Comparison of ENCODE assay signal across 9 cellular contexts in the genomic region with DNA sequence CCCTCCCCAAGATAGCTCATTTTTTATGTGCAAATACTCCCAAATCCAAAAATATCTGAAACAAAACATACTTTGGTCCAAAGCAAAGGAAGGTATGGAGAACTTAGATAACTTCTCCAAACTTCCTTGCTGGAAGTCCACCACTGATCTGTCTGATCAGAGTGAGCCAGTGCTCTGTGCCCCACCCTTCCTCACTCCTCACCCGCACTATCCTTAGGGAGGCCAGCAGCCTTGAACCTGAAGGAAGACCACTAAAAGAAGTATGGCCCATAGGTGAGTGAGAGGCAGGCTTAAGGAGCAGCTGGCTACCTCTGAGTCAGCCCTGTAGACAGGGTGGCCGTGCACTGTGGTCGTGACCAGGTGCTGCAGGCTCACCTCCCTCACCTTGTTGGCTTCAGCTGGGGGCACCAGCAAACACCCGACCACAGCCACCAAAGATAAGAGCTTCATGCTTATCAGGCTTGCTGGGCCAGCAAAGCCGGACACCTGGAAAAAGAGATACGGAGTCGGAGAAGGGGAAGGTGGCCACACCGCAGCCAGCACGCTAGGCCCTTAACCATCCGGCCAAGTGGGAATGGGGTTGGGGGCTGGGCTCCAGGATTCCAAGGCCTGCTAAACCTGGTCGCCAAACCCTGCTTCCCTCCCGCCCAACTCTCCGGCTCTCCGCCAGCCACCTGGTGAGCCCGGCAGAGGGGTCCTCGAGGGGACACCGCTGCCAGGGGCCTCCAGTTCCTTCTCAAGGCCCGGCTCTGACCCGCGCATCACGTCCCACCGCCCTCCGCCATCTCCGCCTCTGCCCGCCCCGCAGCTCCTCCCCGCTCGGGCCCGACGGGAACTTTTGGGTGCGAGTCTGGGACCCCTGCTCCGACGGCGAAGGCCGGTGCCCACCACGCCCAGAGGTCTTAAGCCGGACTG. TPM values are rescaled to one million over a fixed set of nuclear protein-coding genes. Genes with fewer than 3 reads are reported as not detected.
DNase-seq lines count a peak whose midpoint lies in the region; ATAC-seq and TF ChIP-seq lines count a peak whose summit lies in the region.
"Had no signal": no experiment of that assay in that cellular context is flagged by ENCODE, and none has a peak within 500 bp of the region (broad histone marks: within the 10 kb centered on the region; RNA-seq: fewer than 3 reads in every experiment).

No MANE protein-coding gene starts in this region.

- no peak for TF ChIP-seq CTCF in spleen (IDR thresholded peaks at IDR 0.05 in 8 of 11, conservative IDR thresholded peaks at IDR 0.05 in 3 of 11)

- peaks cover 53% of the 10 kb centered on the region for H3K36me3 ChIP-seq in HAP-1 (replicated peaks)
- H3K36me3 ChIP-seq in spleen, result peaks cover 0 to 31% (median 6%) of the 10 kb centered on the region in 6 donors

- intact Hi-C loops in spleen (cut with DNase I; ENCODE audit: low total_unique reads), result no loop called here

- peaks cover 24% of the 10 kb centered on the region for H3K4me1 Mint-ChIP-seq in activated naive CD4-positive, alpha-beta T cell treated with anti-CD3 and anti-CD28 coated beads, Interleukin-2, amount 50 U/mL, for 24 hours
- peaks cover 17% of the 10 kb centered on the region for H3K4me1 Mint-ChIP-seq in activated CD8-positive, alpha-beta T cell treated with anti-CD3 and anti-CD28 coated beads, Interleukin-2, amount 10 ng/mL, durations not matched to agents 7 days and 5 days (ENCODE audit: low read depth)

- H3K9me3 Mint-ChIP-seq in activated naive CD4-positive, alpha-beta T cell treated with anti-CD3 and anti-CD28 coated beads, Interleukin-2, amount 50 U/mL, for 24 hours, result no peaks in the 10 kb centered on the region
- H3K9me3 Mint-ChIP-seq in activated CD8-positive, alpha-beta T cell treated with anti-CD3 and anti-CD28 coated beads, Interleukin-2, amount 10 ng/mL, durations not matched to agents 7 days and 5 days (ENCODE audit: insufficient read depth), result no peaks in the 10 kb centered on the region

- no peaks in the 10 kb centered on the region for H3K27me3 Mint-ChIP-seq in activated naive CD4-positive, alpha-beta T cell treated with anti-CD3 and anti-CD28 coated beads, Interleukin-2, amount 50 U/mL, for 24 hours
- H3K27me3 Mint-ChIP-seq in activated CD8-positive, alpha-beta T cell treated with anti-CD3 and anti-CD28 coated beads, Interleukin-2, amount 10 ng/mL, durations not matched to agents 7 days and 5 days (ENCODE audit: low read depth), result peaks cover 19% of the 10 kb centered on the region

- peak overlapping the region; percentile 84 for H3K27ac Mint-ChIP-seq in activated naive CD4-positive, alpha-beta T cell treated with anti-CD3 and anti-CD28 coated beads, Interleukin-2, amount 50 U/mL, for 24 hours
- H3K27ac Mint-ChIP-seq in activated CD8-positive, alpha-beta T cell treated with anti-CD3 and anti-CD28 coated beads, Interleukin-2, amount 10 ng/mL, durations not matched to agents 7 days and 5 days, result peak overlapping the region; percentile 78

- peak; percentile 90 for ATAC-seq in activated CD8-positive, alpha-beta T cell treated with anti-CD3 and anti-CD28 coated beads, Interleukin-2, amount 10 ng/mL, durations not matched to agents 7 days and 5 days

- no peak for DNase-seq in activated naive CD4-positive, alpha-beta T cell (lab: John Stamatoyannopoulos, UW)
- peak in 1 of 2 experiments; percentile 28 for DNase-seq in HAP-1 (ENCODE audit: low spot score in 2 of 2)
- peak; percentile 46 to 58 for DNase-seq in Kasumi-1 (lab: John Stamatoyannopoulos, UW)
- peak; percentile 24 for DNase-seq in activated CD8-positive, alpha-beta T cell treated with anti-CD3 and anti-CD28 coated beads, Interleukin-2, amount 10 ng/mL, durations not matched to agents 7 days and 5 days
- DNase-seq in spleen, result no peak
- no peak for DNase-seq in amniotic stem cell (lab: John Stamatoyannopoulos, UW)

- H3K9me3 ChIP-seq in HAP-1, result 0 out of 2 replicates have a peak, but pooled peaks cover 3% of the 10 kb centered on the region
- no peaks in the 10 kb centered on the region for H3K9me3 ChIP-seq in spleen

- H3K36me3 Mint-ChIP-seq in activated naive CD4-positive, alpha-beta T cell treated with anti-CD3 and anti-CD28 coated beads, Interleukin-2, amount 50 U/mL, for 24 hours, result no peaks in the 10 kb centered on the region
- H3K36me3 Mint-ChIP-seq in activated CD8-positive, alpha-beta T cell treated with anti-CD3 and anti-CD28 coated beads, Interleukin-2, amount 10 ng/mL, durations not matched to agents 7 days and 5 days (ENCODE audit: low read depth), result no peaks in the 10 kb centered on the region

- in situ Hi-C loops in HAP-1 (cut with MboI; ENCODE audit: low sequenced_read_pairs), result no loop called here

- CTCF ChIA-PET in activated CD8-positive, alpha-beta T cell treated with anti-CD3 and anti-CD28 coated beads, Interleukin-2, amount 10 ng/mL, durations not matched to agents 7 days and 5 days (lab: Charles Lee), result interaction anchor here (0.6 to 1.5 kb wide), 5 partner anchors 14 to 37 kb away, joined by 3 to 9 read pairs (median 4); no protein-coding TSS in a partner anchor

- H3K4me1 ChIP-seq in HAP-1 (peaks cover 18% of the 10 kb centered on the region), spleen (peaks cover 9 to 37% (median 15%) of the 10 kb centered on the region in 6 donors)

- peak overlapping the region; percentile 85 for H3K4me3 ChIP-seq in HAP-1
- peak overlapping the region; percentile 58 for H3K4me3 ChIP-seq in iPS-11a (ENCODE audit: low read depth, low read length)
- peak overlapping the region; percentile 68 to 97 (median 88) for H3K4me3 ChIP-seq in spleen

- no peaks in the 10 kb centered on the region for H3K27me3 ChIP-seq in HAP-1 (ENCODE audit: low read depth)
- H3K27me3 ChIP-seq in spleen (replicated peaks in 1 of 7), result no peaks in the 10 kb centered on the region

- 3 to 8% (median 4%) methylated on average over 14 to 37 of the region's 37 CpGs for WGBS in spleen, 5 donors

- POLR2A ChIA-PET in activated CD8-positive, alpha-beta T cell treated with anti-CD3 and anti-CD28 coated beads, Interleukin-2, amount 10 ng/mL, durations not matched to agents 7 days and 5 days (lab: Charles Lee), result interaction anchor here (0.9 to 1.6 kb wide), 3 partner anchors 16 to 21 kb away, joined by 3 to 6 read pairs (median 3); no protein-coding TSS in a partner anchor

- TF ChIP-seq POLR2A in spleen (IDR thresholded peaks at IDR 0.05), result no peak

- H3K27ac ChIP-seq in spleen, result peak overlapping the region; percentile 51 to 87 (median 68)

- peak overlapping the region; percentile 91 for H3K4me3 Mint-ChIP-seq in activated naive CD4-positive, alpha-beta T cell treated with anti-CD3 and anti-CD28 coated beads, Interleukin-2, amount 50 U/mL, for 24 hours
- H3K4me3 Mint-ChIP-seq in activated CD8-positive, alpha-beta T cell treated with anti-CD3 and anti-CD28 coated beads, Interleukin-2, amount 10 ng/mL, durations not matched to agents 7 days and 5 days, result peak overlapping the region; percentile 82

RNA-seq across cellular contexts. Expression of gene TMEM9, which starts 0.5 kb away (rescaled TPM):
- 10 to 100 TPM; 13.6 to 18.9 TPM for total RNA-seq in activated CD8-positive, alpha-beta T cell treated with anti-CD3 and anti-CD28 coated beads, Interleukin-2, amount 10 ng/mL, durations not matched to agents 7 days and 5 days
- total RNA-seq in spleen, result 10 to 100 TPM; 21.5 to 50.3 (median 33.9) TPM
- 10 to 100 TPM; 28.2 to 39.8 (median 35.6) TPM for polyA plus RNA-seq in spleen

RNA-seq across cellular contexts. Expression of gene ASCL5, which starts 26.7 kb away (rescaled TPM):
- total RNA-seq in activated CD8-positive, alpha-beta T cell treated with anti-CD3 and anti-CD28 coated beads, Interleukin-2, amount 10 ng/mL, durations not matched to agents 7 days and 5 days, result not detected
- under 1 TPM in 1 of 7 donors, not detected in 6; 0.85 TPM for total RNA-seq in spleen
- under 1 TPM; 0.06 to 0.09 (median 0.09) TPM for polyA plus RNA-seq in spleen

RNA-seq across cellular contexts. Expression of gene IGFN1, which starts 36.9 kb away (rescaled TPM):
- total RNA-seq in activated CD8-positive, alpha-beta T cell treated with anti-CD3 and anti-CD28 coated beads, Interleukin-2, amount 10 ng/mL, durations not matched to agents 7 days and 5 days, result not detected
- total RNA-seq in spleen, result not detected
- under 1 TPM; 0.02 to 0.03 (median 0.02) TPM for polyA plus RNA-seq in spleen

RNA-seq across cellular contexts. Expression of gene CACNA1S, which starts 41.5 kb away (rescaled TPM):
- total RNA-seq in activated CD8-positive, alpha-beta T cell treated with anti-CD3 and anti-CD28 coated beads, Interleukin-2, amount 10 ng/mL, durations not matched to agents 7 days and 5 days, result not detected
- under 1 TPM in 2 of 7 donors, not detected in 5; 0.09 to 0.17 TPM for total RNA-seq in spleen
- under 1 TPM in 1 of 3 donors, not detected in 2; 0.04 TPM for polyA plus RNA-seq in spleen
- total RNA-seq: NCI-H460 had no signal

Comparison
In these comparisons a context has a peak if more than half of its experiments do, and no peak if none do; other contexts are left out.
1. DNase-seq: peak in Kasumi-1 (2 of 2) and activated CD8-positive, alpha-beta T cell treated with anti-CD3 and anti-CD28 coated beads, Interleukin-2, amount 10 ng/mL, durations not matched to agents 7 days and 5 days (single experiment); none in activated naive CD4-positive, alpha-beta T cell (0 of 4), spleen (single experiment) and amniotic stem cell (single experiment).
2. Peak in every context shown above with its lines, with median percentiles within 50 percentile points of each other: H3K4me3 ChIP-seq.